Comparison of ENCODE assay signal across 8 cellular contexts in the genomic region with DNA sequence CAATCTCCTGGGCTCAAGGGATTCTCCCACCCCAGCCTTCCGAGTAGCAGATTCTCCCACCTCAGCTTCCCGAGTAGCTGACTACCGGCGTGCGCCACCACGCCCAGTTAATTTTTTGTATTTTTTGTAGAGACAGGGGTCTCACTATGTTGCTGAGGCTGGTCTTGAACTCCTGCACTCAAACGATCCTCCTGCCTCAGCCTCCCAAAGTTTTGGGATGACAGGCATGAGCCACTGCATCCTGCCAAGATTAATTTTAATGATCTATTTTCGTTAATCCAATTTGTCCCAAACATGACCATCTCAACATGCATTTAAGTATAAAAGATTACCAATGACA. TPM values are rescaled to one million over a fixed set of nuclear protein-coding genes. Genes with fewer than 3 reads are reported as not detected.
DNase-seq lines count a peak whose midpoint lies in the region; ATAC-seq and TF ChIP-seq lines count a peak whose summit lies in the region.

No MANE protein-coding gene starts in this region.

- peaks cover 29% of the 10 kb centered on the region for H3K36me3 Mint-ChIP-seq in natural killer cell treated with Interleukin-12 subunit alpha and Interleukin-12 subunit beta and Interleukin-15 and Interleukin-18, amount 100 ng/mL, for 72 hours

- H3K27me3 ChIP-seq in Loucy (ENCODE audit: insufficient read depth, low read length, poor library complexity, severe bottlenecking), result no peaks in the 10 kb centered on the region

- H3K9me3 Mint-ChIP-seq in natural killer cell treated with Interleukin-12 subunit alpha and Interleukin-12 subunit beta and Interleukin-15 and Interleukin-18, amount 100 ng/mL, for 72 hours, result no peaks in the 10 kb centered on the region

- H3K27ac ChIP-seq in coronary artery, result peak overlapping the region; percentile 98

- H3K4me1 Mint-ChIP-seq in natural killer cell treated with Interleukin-12 subunit alpha and Interleukin-12 subunit beta and Interleukin-15 and Interleukin-18, amount 100 ng/mL, for 72 hours (ENCODE audit: low read depth in 2 of 2), result peaks cover 65 to 77% of the 10 kb centered on the region in 2 donors

- H3K9me2 ChIP-seq in Loucy (replicated peaks; ENCODE audit: low read depth, low read length), result no peaks in the 10 kb centered on the region

- peaks cover 37% of the 10 kb centered on the region for H3K4me1 ChIP-seq in Loucy (ENCODE audit: insufficient read depth, low read length, poor library complexity, severe bottlenecking)

- no peak for ATAC-seq in natural killer cell treated with Interleukin-12 subunit alpha and Interleukin-12 subunit beta and Interleukin-15 and Interleukin-18, amount 100 ng/mL, for 72 hours
- ATAC-seq in HG03378 (IDR thresholded peaks at IDR 0.05; ENCODE audit: unreplicated experiment) (no peak), HG03342 (IDR thresholded peaks at IDR 0.05; ENCODE audit: unreplicated experiment) (no peak), GM21528 (IDR thresholded peaks at IDR 0.05; ENCODE audit: low FRiP score, unreplicated experiment) (no peak)

- H4K20me1 ChIP-seq in Loucy (ENCODE audit: insufficient read depth, low read length, poor library complexity, severe bottlenecking), result peaks cover 34% of the 10 kb centered on the region

- no peaks in the 10 kb centered on the region for H3F3A ChIP-seq in Loucy (ENCODE audit: low read depth)

- peak overlapping the region; percentile 82 for H3K4me3 ChIP-seq in AG10803 (ENCODE audit: low read length)
- H3K4me3 ChIP-seq in Loucy (ENCODE audit: low read length, poor library complexity, severe bottlenecking), result peak overlapping the region; percentile 89
- H3K4me3 ChIP-seq in coronary artery, result peak overlapping the region; percentile 84

- H3K79me2 ChIP-seq in Loucy (ENCODE audit: insufficient read depth, low read length), result peaks cover 59% of the 10 kb centered on the region

- TF ChIP-seq CTCF in AG10803 (conservative IDR thresholded peaks at IDR 0.05; ENCODE audit: low read length) (no peak), Loucy (conservative IDR thresholded peaks at IDR 0.05; ENCODE audit: low read length) (no peak), coronary artery (IDR thresholded peaks at IDR 0.05) (no peak)

- H3K27ac Mint-ChIP-seq in natural killer cell treated with Interleukin-12 subunit alpha and Interleukin-12 subunit beta and Interleukin-15 and Interleukin-18, amount 100 ng/mL, for 72 hours, result peak overlapping the region; percentile 91 to 100

- H3K36me3 ChIP-seq in Loucy (ENCODE audit: insufficient read depth, low read length), result no peaks in the 10 kb centered on the region

- H3K27me3 Mint-ChIP-seq in natural killer cell treated with Interleukin-12 subunit alpha and Interleukin-12 subunit beta and Interleukin-15 and Interleukin-18, amount 100 ng/mL, for 72 hours, result no peaks in the 10 kb centered on the region

- DNase-seq in AG10803 (ENCODE audit: low read depth) (no peak), coronary artery (ENCODE audit: low spot score) (no peak), islet precursor cell (no peak)
- DNase-seq in natural killer cell treated with Interleukin-12 subunit alpha and Interleukin-12 subunit beta and Interleukin-15 and Interleukin-18, amount 100 ng/mL, for 72 hours (ENCODE audit: low spot score), result no peak

- peak overlapping the region; percentile 84 for H3K4me3 Mint-ChIP-seq in natural killer cell treated with Interleukin-12 subunit alpha and Interleukin-12 subunit beta and Interleukin-15 and Interleukin-18, amount 100 ng/mL, for 72 hours

- H3K9ac ChIP-seq in Loucy (ENCODE audit: low read depth, low read length, poor library complexity, severe bottlenecking), result peak overlapping the region; percentile 98

- H2AFZ ChIP-seq in Loucy (ENCODE audit: low read length), result no peak overlapping the region

- H3K9me3 ChIP-seq in Loucy (ENCODE audit: insufficient read depth, low read depth, low read length), result no peaks in the 10 kb centered on the region

- H3K4me2 ChIP-seq in Loucy (ENCODE audit: low read depth, low read length, poor library complexity, severe bottlenecking), result peak overlapping the region; percentile 86

RNA-seq across cellular contexts. Expression of a gene that starts 1.2 kb away (rescaled TPM):
- 100 to 1,000 TPM; 114 to 136 TPM for total RNA-seq in natural killer cell treated with Interleukin-12 subunit alpha and Interleukin-12 subunit beta and Interleukin-15 and Interleukin-18, amount 100 ng/mL, for 72 hours

RNA-seq across cellular contexts. Expression of a gene that starts 53.2 kb away (rescaled TPM):
- total RNA-seq in natural killer cell treated with Interleukin-12 subunit alpha and Interleukin-12 subunit beta and Interleukin-15 and Interleukin-18, amount 100 ng/mL, for 72 hours, result 10 to 100 TPM; 62.4 to 73.2 TPM

RNA-seq across cellular contexts. Expression of a gene that starts 55.5 kb away (rescaled TPM):
- 100 to 1,000 TPM; 175 to 205 TPM for total RNA-seq in natural killer cell treated with Interleukin-12 subunit alpha and Interleukin-12 subunit beta and Interleukin-15 and Interleukin-18, amount 100 ng/mL, for 72 hours
